30 cellular contexts compared by ENCODE assay signal in genomic region chr7:66036788-66037187, GRCh38.
"Had no signal": no experiment of that assay in that cellular context is flagged by ENCODE, and none has a peak within 500 bp of the region (broad histone marks: within the 10 kb centered on the region; RNA-seq: fewer than 3 reads in every experiment).

No MANE protein-coding gene starts in this region.

- H3K9me3 ChIP-seq: gastrocnemius medialis, heart left ventricle had no signal

- H3K27ac ChIP-seq: brain microvascular endothelial cell, coronary artery, dorsolateral prefrontal cortex, foreskin keratinocyte, gastrocnemius medialis, heart left ventricle had no signal

- H3K9me3 Mint-ChIP-seq: activated CD4-positive, alpha-beta memory T cell treated with anti-CD3 and anti-CD28 coated beads, Interleukin-2, amount 10 ng/mL, durations not matched to agents 7 days and 5 days; activated CD4-positive, alpha-beta T cell treated with anti-CD3 and anti-CD28 coated beads, Interleukin-2, amount 10 ng/mL, durations not matched to agents 24 days and 14 days; activated T-cell treated with anti-CD3 and anti-CD28 coated beads, Interleukin-2, amount 50 U/mL, for 4 hours; activated T-helper 1 cell treated with anti-CD3 and anti-CD28 coated beads, Interleukin-12 subunit alpha, Interleukin-12 subunit beta, Interleukin-2, Interleukin-4 antibody, amounts not matched to agents 30 ng/mL and 10 ng/mL and 1 ng/mL, durations not matched to agents 14 hours and 24 hours and 36 hours; activated T-helper 2 cell treated with anti-CD3 and anti-CD28 coated beads, Interferon-gamma antibody, Interleukin-2, Interleukin-4, amounts not matched to agents 10 μg/mL and 5 μg/mL and 100 μg/mL, durations not matched to agents 14 hours and 24 hours and 36 hours; central memory CD8-positive, alpha-beta T cell; dendritic cell treated with granulocyte-macrophage colony-stimulating factor and Interleukin-4, amounts not matched to agents 40 ng/mL and 50 ng/mL, for 4 days; endodermal cell had no signal

- H3K27me3 ChIP-seq: brain microvascular endothelial cell, dorsolateral prefrontal cortex, foreskin keratinocyte, gastrocnemius medialis, heart left ventricle had no signal

- H3K27me3 Mint-ChIP-seq: central memory CD8-positive, alpha-beta T cell had no signal

- ATAC-seq: activated CD4-positive, alpha-beta T cell treated with anti-CD3 and anti-CD28 coated beads for 36 hours; activated T-cell treated with anti-CD3 and anti-CD28 coated beads, Interleukin-2, amount 50 U/mL, for 4 hours; esophagus mucosa; foreskin keratinocyte; gastrocnemius medialis; heart left ventricle had no signal

- DNase-seq: activated CD4-positive, alpha-beta memory T cell treated with anti-CD3 and anti-CD28 coated beads, Interleukin-2, amount 10 ng/mL, durations not matched to agents 7 days and 5 days; activated CD4-positive, alpha-beta T cell treated with anti-CD3 and anti-CD28 coated beads for 36 hours; activated CD4-positive, alpha-beta T cell treated with anti-CD3 and anti-CD28 coated beads, Interleukin-2, amount 10 ng/mL, durations not matched to agents 24 days and 14 days; activated CD4-positive, alpha-beta T cell treated with anti-CD3 and anti-CD28 coated beads, Interleukin-2, amount 50 U/mL, for 4 hours; activated CD4-positive, CD25-positive, alpha-beta regulatory T cell; activated CD4-positive, CD25-positive, alpha-beta regulatory T cell treated with anti-CD3 and anti-CD28 coated beads, Interleukin-2, amount 50 U/mL, for 72 hours; activated CD8-positive, alpha-beta memory T cell treated with anti-CD3 and anti-CD28 coated beads for 24 hours; activated effector memory CD4-positive, alpha-beta T cell treated with anti-CD3 and anti-CD28 coated beads, Interleukin-2, amount 50 U/mL, for 16 hours; activated naive CD4-positive, alpha-beta T cell; activated naive CD4-positive, alpha-beta T cell treated with anti-CD3 and anti-CD28 coated beads, Interleukin-2, amount 50 U/mL, for 16 hours; activated T-cell treated with anti-CD3 and anti-CD28 coated beads, Interleukin-2, amount 50 U/mL, for 4 hours; amniotic stem cell; anterior cingulate cortex; brain microvascular endothelial cell; dorsolateral prefrontal cortex; effector memory CD4-positive, alpha-beta T cell; endodermal cell; foreskin keratinocyte; gastrocnemius medialis; glutamatergic neuron; heart left ventricle; T-helper 1 cell; T-helper 2 cell had no signal

- H3K36me3 Mint-ChIP-seq: activated naive CD8-positive, alpha-beta T cell had no signal

- H3K27ac Mint-ChIP-seq: activated CD4-positive, alpha-beta memory T cell treated with anti-CD3 and anti-CD28 coated beads, Interleukin-2, amount 10 ng/mL, durations not matched to agents 7 days and 5 days; activated CD4-positive, alpha-beta T cell treated with anti-CD3 and anti-CD28 coated beads for 36 hours; activated CD4-positive, alpha-beta T cell treated with anti-CD3 and anti-CD28 coated beads, Interleukin-2, amount 10 ng/mL, durations not matched to agents 24 days and 14 days; activated naive CD8-positive, alpha-beta T cell; activated T-helper 1 cell treated with anti-CD3 and anti-CD28 coated beads, Interleukin-12 subunit alpha, Interleukin-12 subunit beta, Interleukin-2, Interleukin-4 antibody, amounts not matched to agents 30 ng/mL and 10 ng/mL and 1 ng/mL, durations not matched to agents 14 hours and 24 hours and 36 hours; activated T-helper 2 cell treated with anti-CD3 and anti-CD28 coated beads, Interferon-gamma antibody, Interleukin-2, Interleukin-4, amounts not matched to agents 10 μg/mL and 5 μg/mL and 100 μg/mL, durations not matched to agents 14 hours and 24 hours and 36 hours; dendritic cell treated with granulocyte-macrophage colony-stimulating factor and Interleukin-4, amounts not matched to agents 40 ng/mL and 50 ng/mL, for 4 days; endodermal cell had no signal

- H3K4me3 Mint-ChIP-seq: activated CD4-positive, alpha-beta memory T cell treated with anti-CD3 and anti-CD28 coated beads, Interleukin-2, amount 10 ng/mL, durations not matched to agents 7 days and 5 days; activated CD4-positive, alpha-beta T cell treated with anti-CD3 and anti-CD28 coated beads for 36 hours; activated CD4-positive, alpha-beta T cell treated with anti-CD3 and anti-CD28 coated beads, Interleukin-2, amount 10 ng/mL, durations not matched to agents 24 days and 14 days; activated naive CD8-positive, alpha-beta T cell; activated T-cell treated with anti-CD3 and anti-CD28 coated beads, Interleukin-2, amount 50 U/mL, for 4 hours; activated T-helper 1 cell treated with anti-CD3 and anti-CD28 coated beads, Interleukin-12 subunit alpha, Interleukin-12 subunit beta, Interleukin-2, Interleukin-4 antibody, amounts not matched to agents 30 ng/mL and 10 ng/mL and 1 ng/mL, durations not matched to agents 14 hours and 24 hours and 36 hours; central memory CD8-positive, alpha-beta T cell; dendritic cell treated with granulocyte-macrophage colony-stimulating factor and Interleukin-4, amounts not matched to agents 40 ng/mL and 50 ng/mL, for 4 days; endodermal cell had no signal

- H3K4me1 ChIP-seq: foreskin keratinocyte, gastrocnemius medialis, heart left ventricle had no signal

- H3K4me1 Mint-ChIP-seq: activated CD4-positive, alpha-beta T cell treated with anti-CD3 and anti-CD28 coated beads, Interleukin-2, amount 10 ng/mL, durations not matched to agents 24 days and 14 days; central memory CD8-positive, alpha-beta T cell; endodermal cell had no signal

- H3K36me3 ChIP-seq: brain microvascular endothelial cell, gastrocnemius medialis, heart left ventricle had no signal

- H3K4me3 ChIP-seq: coronary artery, dorsolateral prefrontal cortex, gastrocnemius medialis, heart left ventricle had no signal
